Comparison of ENCODE assay signal across 2 cellular contexts in genomic region chr3:169969696-169970095, GRCh38.
TF ChIP-seq lines count a peak whose summit lies in the region.

No MANE protein-coding gene starts in this region.

TF ChIP-seq in HEK293T, 16 proteins besides CTCF, POLR2A, EP300 and RAD21:
- TF ChIP-seq PKNOX1 (IDR thresholded peaks at IDR 0.05) (peak; percentile 69), SP1 (IDR thresholded peaks at IDR 0.05) (no peak), LEF1 (IDR thresholded peaks at IDR 0.05; ENCODE audit: borderline replicate concordance) (no peak), NFRKB (IDR thresholded peaks at IDR 0.05) (no peak), SUZ12 (IDR thresholded peaks at IDR 0.05) (no peak)

TF ChIP-seq in neural cell, 6 proteins besides CTCF, POLR2A, EP300 and RAD21 (continued from another document):
- TF ChIP-seq REST (IDR thresholded peaks at IDR 0.05; ENCODE audit: borderline replicate concordance), result no peak
- no peak for TF ChIP-seq POLR2AphosphoS5 (IDR thresholded peaks at IDR 0.05)
- TF ChIP-seq SMC3 (conservative IDR thresholded peaks at IDR 0.05; ENCODE audit: poor library complexity), result no peak
- no peak for TF ChIP-seq TAF1 (IDR thresholded peaks at IDR 0.05; ENCODE audit: low read depth)
- no peak for TF ChIP-seq EZH2 (IDR thresholded peaks at IDR 0.05; ENCODE audit: borderline replicate concordance, insufficient read depth, low read length, poor library complexity, severe bottlenecking)
